In genomic region chr12:57842342-57843294, GRCh38 we compare ENCODE assay signal across 9 cellular contexts. TPM values are rescaled to one million over a fixed set of nuclear protein-coding genes. Genes with fewer than 3 reads are reported as not detected.
DNase-seq lines count a peak whose midpoint lies in the region; ATAC-seq, FAIRE-seq and TF ChIP-seq lines count a peak whose summit lies in the region.
"Had no signal": no experiment of that assay in that cellular context is flagged by ENCODE, and none has a peak within 500 bp of the region (broad histone marks: within the 10 kb centered on the region; RNA-seq: fewer than 3 reads in every experiment).

No MANE protein-coding gene starts in this region.

- TF ChIP-seq RAD21 in SK-N-SH (IDR thresholded peaks at IDR 0.05; ENCODE audit: low read length), result no peak

- TF ChIP-seq POLR2A in testis (IDR thresholded peaks at IDR 0.05), result no peak

- WGBS in SK-N-SH (ENCODE audit: low lambda C conversion rate), result 86% methylated on average over 13 of the region's 14 CpGs
- WGBS in testis, 2 donors, result 13 to 14% methylated on average over 14 of the region's 14 CpGs

- H3K4me3 ChIP-seq in SK-N-SH (ENCODE audit: low read depth in 2 of 2, low read length in 1 of 2) (peak overlapping the region; percentile 17 to 88; a peak in 2 of 4 replicates), keratinocyte (ENCODE audit: control insufficient read depth in 2 of 3, extremely low read depth in 1 of 3, insufficient read depth in 2 of 3, low read depth in 1 of 3, low read length in 3 of 3) (no peak overlapping the region), testis (no peak overlapping the region)

- H3K9me2 ChIP-seq in SK-N-SH, result no peaks in the 10 kb centered on the region

- H3K9me3 ChIP-seq in SK-N-SH (no peaks in the 10 kb centered on the region), keratinocyte (ENCODE audit: control insufficient read depth, low read depth, low read length) (no peaks in the 10 kb centered on the region), testis (no peaks in the 10 kb centered on the region)

- H3K36me3 ChIP-seq in SK-N-SH (replicated peaks in 1 of 2; ENCODE audit: control insufficient read depth in 1 of 2, insufficient read depth in 2 of 2, low read length in 1 of 2) (peaks cover 0 to 5% of the 10 kb centered on the region in 2 experiments), keratinocyte (ENCODE audit: control insufficient read depth in 2 of 2, extremely low read depth in 1 of 2, insufficient read depth in 2 of 2, low read length in 2 of 2) (no peaks in the 10 kb centered on the region), testis (ENCODE audit: low read depth, missing control alignments) (no peaks in the 10 kb centered on the region)

- H4K20me1 ChIP-seq in SK-N-SH (ENCODE audit: insufficient read depth) (peaks cover 78% of the 10 kb centered on the region), keratinocyte (ENCODE audit: control insufficient read depth, extremely low read depth, insufficient read depth, low read length) (peaks cover 9% of the 10 kb centered on the region)

- no peak for TF ChIP-seq EP300 in SK-N-SH (IDR thresholded peaks at IDR 0.05; ENCODE audit: borderline replicate concordance in 1 of 2, low read depth in 1 of 2, low read length in 1 of 2)

- peaks cover 5% of the 10 kb centered on the region for H3K9me1 ChIP-seq in keratinocyte (ENCODE audit: control insufficient read depth, extremely low read depth, insufficient read depth, low read length)

- H3K9ac ChIP-seq in SK-N-SH (no peak overlapping the region), keratinocyte (ENCODE audit: control insufficient read depth, extremely low read depth, insufficient read depth, low read length) (no peak overlapping the region)

- no peak for FAIRE-seq in keratinocyte (lab: Jason Lieb, UNC)

- no peaks in the 10 kb centered on the region for H3K27me3 ChIP-seq in SK-N-SH (ENCODE audit: insufficient read depth)
- no peaks in the 10 kb centered on the region for H3K27me3 ChIP-seq in keratinocyte (ENCODE audit: control insufficient read depth, extremely low read depth, insufficient read depth, low read length)
- no peaks in the 10 kb centered on the region for H3K27me3 ChIP-seq in testis

- CTCF ChIA-PET in SK-N-SH (lab: Yijun Ruan, JAX), result interaction anchor here (0.9 to 6.4 kb wide), 7 partner anchors 9 to 83 kb away, joined by 3 to 67 read pairs (median 6); no protein-coding TSS in a partner anchor

- DNase-seq in SK-N-SH, result no peak
- DNase-seq in activated naive CD4-positive, alpha-beta T cell treated with Interleukin-2 at 50 U/mL for 16 hours, result peak; percentile 45
- DNase-seq in keratinocyte (ENCODE audit: low read depth, low spot score), result no peak
- no peak for DNase-seq in testis
- DNase-seq in NCI-H1092 (lab: John Stamatoyannopoulos, UW), result no peak

- no peak for ATAC-seq in SK-N-SH treated with all-trans-retinoic acid at 6 μM for 48 hours
- no peak for ATAC-seq in HG03520 (IDR thresholded peaks at IDR 0.05; ENCODE audit: unreplicated experiment)
- no peak for ATAC-seq in HG03460 (IDR thresholded peaks at IDR 0.05; ENCODE audit: unreplicated experiment)

- POLR2A ChIA-PET in SK-N-SH (lab: Yijun Ruan, JAX), result interaction anchor here (1.5 kb wide), 1 partner anchor 47 kb away, joined by 4 read pairs; no protein-coding TSS in a partner anchor

- intact Hi-C loops in testis (cut with DNase I; ENCODE audit: low total_unique reads), result no loop called here

- H2AFZ ChIP-seq in SK-N-SH (ENCODE audit: low read depth) (no peak overlapping the region), keratinocyte (ENCODE audit: control insufficient read depth, low read length) (no peak overlapping the region)

- dilution Hi-C loops in keratinocyte (cut with MboI; ENCODE audit: extremely low pct_ligation_motif_present, low sequenced_read_pairs), result no loop called here

- H3K79me2 ChIP-seq in SK-N-SH (ENCODE audit: insufficient read depth) (peaks cover 89% of the 10 kb centered on the region), keratinocyte (ENCODE audit: control insufficient read depth, insufficient read depth, low read length) (peaks cover 82% of the 10 kb centered on the region)

- peaks cover 23% of the 10 kb centered on the region for H3F3A ChIP-seq in SK-N-SH (replicated peaks; ENCODE audit: insufficient read depth)

- TF ChIP-seq CTCF in SK-N-SH (IDR thresholded peaks at IDR 0.05), result no peak
- TF ChIP-seq CTCF in keratinocyte (optimal IDR thresholded peaks at IDR 0.05 in 1 of 3, IDR thresholded peaks at IDR 0.05 in 1 of 3, conservative IDR thresholded peaks at IDR 0.05 in 1 of 3; ENCODE audit: extremely low read depth in 1 of 3, insufficient read depth in 2 of 3, low read length in 3 of 3), result no peak
- TF ChIP-seq CTCF in testis (IDR thresholded peaks at IDR 0.05), result no peak

- H3K27ac ChIP-seq in SK-N-SH (ENCODE audit: low read depth in 2 of 2, low read length in 1 of 2), result peak overlapping the region in 1 of 2 experiments; percentile 99; a peak in 3 of 4 replicates
- H3K27ac ChIP-seq in keratinocyte (ENCODE audit: control insufficient read depth, insufficient read depth, low read length), result no peak overlapping the region
- peak overlapping the region; percentile 99 to 100 for H3K27ac ChIP-seq in testis

- peaks cover 63 to 65% of the 10 kb centered on the region in 2 experiments for H3K4me1 ChIP-seq in SK-N-SH (ENCODE audit: control insufficient read depth in 1 of 2, insufficient read depth in 2 of 2, low read depth in 1 of 2, low read length in 1 of 2)
- H3K4me1 ChIP-seq in keratinocyte (ENCODE audit: control insufficient read depth, extremely low read depth, insufficient read depth, low read length), result peaks cover 49% of the 10 kb centered on the region
- H3K4me1 ChIP-seq in testis, result peaks cover 67% of the 10 kb centered on the region

- H3K4me2 ChIP-seq in SK-N-SH (peak overlapping the region; percentile 86), keratinocyte (ENCODE audit: control insufficient read depth, extremely low read depth, insufficient read depth, low read depth, low read length) (peak overlapping the region; percentile 28)

TF ChIP-seq in SK-N-SH, 30 proteins besides CTCF, POLR2A, EP300 and RAD21:
- no peak for TF ChIP-seq GATA2 (CRISPR knock-in tag; IDR thresholded peaks at IDR 0.05)
- no peak for TF ChIP-seq TAF1 (IDR thresholded peaks at IDR 0.05; ENCODE audit: borderline replicate concordance, low read depth, low read length)
- TF ChIP-seq PBX3 (IDR thresholded peaks at IDR 0.05), result no peak

TF ChIP-seq in SK-N-SH treated with all-trans-retinoic acid at 6 μM for 48 hours, 23 proteins besides CTCF, POLR2A, EP300 and RAD21 (continues in another document):
- TF ChIP-seq CSDC2 (CRISPR knock-in tag; IDR thresholded peaks at IDR 0.05) (no peak), OSR1 (CRISPR knock-in tag; IDR thresholded peaks at IDR 0.05) (no peak), RARB (CRISPR knock-in tag; IDR thresholded peaks at IDR 0.05) (no peak), TSHZ2 (CRISPR knock-in tag; IDR thresholded peaks at IDR 0.05) (no peak), ZFP3 (CRISPR knock-in tag; IDR thresholded peaks at IDR 0.05) (no peak), TOX (CRISPR knock-in tag; IDR thresholded peaks at IDR 0.05; ENCODE audit: borderline replicate concordance) (no peak), ZNF8 (CRISPR knock-in tag; IDR thresholded peaks at IDR 0.05) (no peak)

RNA-seq across cellular contexts. Expression of gene CTDSP2, which starts 3.9 kb away (rescaled TPM):
- polyA plus RNA-seq in SK-N-SH (2012; rRNA removed), result 117 and 119 TPM in 2 replicates
- 87.3 and 102 TPM in 2 replicates for polyA plus RNA-seq in SK-N-SH (2012; cell fraction: cytosol; rRNA removed)
- polyA plus RNA-seq in SK-N-SH (2012; cell fraction: nucleus; rRNA removed), result 145 and 147 TPM in 2 replicates
- polyA plus RNA-seq in keratinocyte, result 39.0 to 75.0 TPM (median 54.6 TPM) in 3 replicates
- polyA plus RNA-seq in keratinocyte (2011; ENCODE audit: low read depth), result 38.5 TPM
- polyA plus RNA-seq in keratinocyte (2011; cell fraction: cytosol; rRNA removed), result 61.4 and 68.1 TPM in 2 replicates
- 62.6 and 66.0 TPM in 2 replicates for polyA plus RNA-seq in keratinocyte (2011; cell fraction: nucleus; rRNA removed)
- polyA plus RNA-seq in keratinocyte (2012; ENCODE audit: low replicate concordance), result 35.0 and 54.1 TPM in 2 replicates
- 72.9 to 174 TPM (median 107 TPM) in 3 replicates for polyA minus RNA-seq in keratinocyte
- 36.8 TPM for polyA minus RNA-seq in keratinocyte (2011; cell fraction: cytosol; rRNA and poly(A)+ RNA removed)
- 28.5 and 40.3 TPM in 2 replicates for polyA minus RNA-seq in keratinocyte (2011; cell fraction: nucleus; rRNA and poly(A)+ RNA removed)
- 100 to 1,000 TPM; 103 to 140 TPM for total RNA-seq in testis
- 123 TPM for polyA plus RNA-seq in testis (ENCODE audit: insufficient read depth, low read depth, low replicate concordance)

RNA-seq across cellular contexts. Expression of gene AVIL, which starts 24.1 kb away (rescaled TPM):
- polyA plus RNA-seq in SK-N-SH (2012; rRNA removed) (4.7 and 5.2 TPM in 2 replicates), keratinocyte (0.27 to 1.3 TPM (median 1.3 TPM) in 3 replicates), testis (ENCODE audit: insufficient read depth, low read depth, low replicate concordance) (6.0 TPM)
- 1.2 and 1.4 TPM in 2 replicates for polyA plus RNA-seq in SK-N-SH (2012; cell fraction: cytosol; rRNA removed)
- 29.9 and 32.6 TPM in 2 replicates for polyA plus RNA-seq in SK-N-SH (2012; cell fraction: nucleus; rRNA removed)
- 1.9 TPM for polyA plus RNA-seq in keratinocyte (2011; ENCODE audit: low read depth)
- polyA plus RNA-seq in keratinocyte (2011; cell fraction: cytosol; rRNA removed), result 0.14 and 0.49 TPM in 2 replicates
- 5.3 and 5.4 TPM in 2 replicates for polyA plus RNA-seq in keratinocyte (2011; cell fraction: nucleus; rRNA removed)
- 0.66 and 2.7 TPM in 2 replicates for polyA plus RNA-seq in keratinocyte (2012; ENCODE audit: low replicate concordance)
- polyA minus RNA-seq in keratinocyte, result 1.3 to 2.7 TPM in 2 of 3 replicates, not detected in the other
- polyA minus RNA-seq in keratinocyte (2011; cell fraction: cytosol; rRNA and poly(A)+ RNA removed), result not detected
- 1.2 and 1.3 TPM in 2 replicates for polyA minus RNA-seq in keratinocyte (2011; cell fraction: nucleus; rRNA and poly(A)+ RNA removed)
- total RNA-seq in testis, result 1 to 10 TPM; 3.1 to 4.4 TPM
- total RNA-seq: Daoy had no signal

Comparison
In these comparisons a context has a peak if more than half of its experiments do, and no peak if none do; other contexts are left out.
1. H3K4me3 ChIP-seq: peak in SK-N-SH (2 of 2); none in keratinocyte (0 of 3) and testis (0 of 2).